ENCODE assay signal across 10 cellular contexts in genomic region chr3:152330565-152330964, GRCh38.
DNase-seq lines count a peak whose midpoint lies in the region; ATAC-seq, FAIRE-seq and TF ChIP-seq lines count a peak whose summit lies in the region.
"Had no signal": no experiment of that assay in that cellular context is flagged by ENCODE, and none has a peak within 500 bp of the region (broad histone marks: within the 10 kb centered on the region; RNA-seq: fewer than 3 reads in every experiment).

No MANE protein-coding gene starts in this region.

- peaks cover 24% of the 10 kb centered on the region for H3K36me3 Mint-ChIP-seq in activated CD4-positive, alpha-beta memory T cell treated with anti-CD3 and anti-CD28 coated beads for 36 hours
- peaks cover 65% of the 10 kb centered on the region for H3K36me3 Mint-ChIP-seq in activated CD4-positive, alpha-beta memory T cell treated with anti-CD3 and anti-CD28 coated beads, Interleukin-2, amount 10 ng/mL, durations not matched to agents 7 days and 5 days (ENCODE audit: low read depth)

- H3K4me1 ChIP-seq in GM12878 (ENCODE audit: control insufficient read depth, insufficient read depth, low read length) (peaks cover 38% of the 10 kb centered on the region), lower lobe of right lung (peaks cover 76% of the 10 kb centered on the region), tibial artery (peaks cover 0 to 100% (median 46%) of the 10 kb centered on the region in 4 donors), mucosa of descending colon (ENCODE audit: low read depth) (peaks cover 30% of the 10 kb centered on the region)

- no peaks in the 10 kb centered on the region for H4K20me1 ChIP-seq in GM12878 (ENCODE audit: control insufficient read depth, insufficient read depth)

- H3K79me2 ChIP-seq in GM12878 (ENCODE audit: control insufficient read depth, insufficient read depth, low read length), result peaks cover 93% of the 10 kb centered on the region

- ATAC-seq in GM12878, result peak; percentile 26; the same call in 2 of the 3 replicates
- ATAC-seq in lower lobe of right lung, result no peak
- ATAC-seq in HG02642 (IDR thresholded peaks at IDR 0.05; ENCODE audit: poor library complexity, unreplicated experiment), result no peak
- ATAC-seq in mucosa of descending colon, result no peak

- H2AFZ ChIP-seq in GM12878 (ENCODE audit: control insufficient read depth, low read depth, low read length), result no peak overlapping the region

- H3K36me3 ChIP-seq in GM12878 (ENCODE audit: control insufficient read depth in 2 of 2, insufficient read depth in 2 of 2, low read length in 1 of 2), result peaks cover 2 to 15% of the 10 kb centered on the region in 2 experiments
- peaks cover 6% of the 10 kb centered on the region for H3K36me3 ChIP-seq in lower lobe of right lung
- peaks cover 4 to 15% (median 5%) of the 10 kb centered on the region in 3 donors for H3K36me3 ChIP-seq in tibial artery
- H3K36me3 ChIP-seq in mucosa of descending colon (ENCODE audit: low read depth), result no peaks in the 10 kb centered on the region

- RAD21 ChIA-PET in GM12878 (lab: Charles Lee; ENCODE audit: unreplicated experiment), result interaction anchor here (2.5 to 2.6 kb wide), 2 partner anchors 47 to 56 kb away, joined by 11 read pairs; no protein-coding TSS in a partner anchor

- H3K27me3 Mint-ChIP-seq in activated CD4-positive, alpha-beta memory T cell treated with anti-CD3 and anti-CD28 coated beads for 36 hours, result no peaks in the 10 kb centered on the region
- H3K27me3 Mint-ChIP-seq in activated CD4-positive, alpha-beta memory T cell treated with anti-CD3 and anti-CD28 coated beads, Interleukin-2, amount 10 ng/mL, durations not matched to agents 7 days and 5 days, result no peaks in the 10 kb centered on the region

- no peak for TF ChIP-seq CTCF in GM12878 (IDR thresholded peaks at IDR 0.05 in 2 of 3, conservative IDR thresholded peaks at IDR 0.05 in 1 of 3; ENCODE audit: control insufficient read depth in 2 of 3, extremely low read depth in 1 of 3, insufficient read depth in 1 of 3, low read depth in 3 of 3, low read length in 3 of 3)
- TF ChIP-seq CTCF in lower lobe of right lung (IDR thresholded peaks at IDR 0.05), result no peak
- no peak for TF ChIP-seq CTCF in tibial artery (IDR thresholded peaks at IDR 0.05)
- TF ChIP-seq CTCF in mucosa of descending colon (IDR thresholded peaks at IDR 0.05), result no peak

- H3K9me3 ChIP-seq in GM12878 (replicated peaks; ENCODE audit: control insufficient read depth, insufficient read depth, low read length), result peaks cover 8% of the 10 kb centered on the region; the same call in 2 of the 3 replicates
- no peaks in the 10 kb centered on the region for H3K9me3 ChIP-seq in lower lobe of right lung
- no peaks in the 10 kb centered on the region for H3K9me3 ChIP-seq in tibial artery
- no peaks in the 10 kb centered on the region for H3K9me3 ChIP-seq in mucosa of descending colon

- H3K4me3 Mint-ChIP-seq in activated CD4-positive, alpha-beta memory T cell treated with anti-CD3 and anti-CD28 coated beads for 36 hours, result no peak overlapping the region
- no peak overlapping the region for H3K4me3 Mint-ChIP-seq in activated CD4-positive, alpha-beta memory T cell treated with anti-CD3 and anti-CD28 coated beads, Interleukin-2, amount 10 ng/mL, durations not matched to agents 7 days and 5 days

- 10% methylated on average over 1 of the region's 1 CpG for WGBS in GM12878 (ENCODE audit: insufficient coverage, insufficient replicate concordance, low lambda C conversion rate, missing lambda C conversion rate)

- H3K27ac Mint-ChIP-seq in activated CD4-positive, alpha-beta memory T cell treated with anti-CD3 and anti-CD28 coated beads for 36 hours, result peak overlapping the region; percentile 21
- no peak overlapping the region for H3K27ac Mint-ChIP-seq in activated CD4-positive, alpha-beta memory T cell treated with anti-CD3 and anti-CD28 coated beads, Interleukin-2, amount 10 ng/mL, durations not matched to agents 7 days and 5 days

- H3K9me3 Mint-ChIP-seq in activated CD4-positive, alpha-beta memory T cell treated with anti-CD3 and anti-CD28 coated beads for 36 hours, result peaks cover 5% of the 10 kb centered on the region
- H3K9me3 Mint-ChIP-seq in activated CD4-positive, alpha-beta memory T cell treated with anti-CD3 and anti-CD28 coated beads, Interleukin-2, amount 10 ng/mL, durations not matched to agents 7 days and 5 days, result no peaks in the 10 kb centered on the region

- no peak for TF ChIP-seq EP300 in GM12878 (IDR thresholded peaks at IDR 0.05; ENCODE audit: borderline replicate concordance in 1 of 2, control insufficient read depth in 1 of 2, low read depth in 2 of 2, low read length in 2 of 2)

- intact Hi-C loops in activated CD4-positive, alpha-beta memory T cell treated with anti-CD3 and anti-CD28 coated beads for 36 hours (cut with micrococcal nuclease), result loop anchor here (2.0 kb wide), 2 partner anchors 28 to 52 kb away; no protein-coding TSS in a partner anchor
- intact Hi-C loops in GM12878 (cut with micrococcal nuclease; ENCODE audit: unreplicated experiment), result no loop called here
- intact Hi-C loops in lower lobe of right lung (cut with DNase I), result no loop called here
- intact Hi-C loops in tibial artery (cut with DNase I; ENCODE audit: low total_unique reads), result no loop called here
- intact Hi-C loops in mucosa of descending colon (cut with DNase I, micrococcal nuclease), result no loop called here

- POLR2A ChIA-PET in activated CD4-positive, alpha-beta memory T cell treated with anti-CD3 and anti-CD28 coated beads for 36 hours (lab: Charles Lee), result interaction anchor here (1.2 kb wide), 2 partner anchors 21 to 57 kb away, joined by 3 to 4 read pairs; no protein-coding TSS in a partner anchor
- POLR2A ChIA-PET in activated CD4-positive, alpha-beta memory T cell treated with anti-CD3 and anti-CD28 coated beads, Interleukin-2, amount 10 ng/mL, durations not matched to agents 7 days and 5 days (lab: Charles Lee), result no interaction called here
- POLR2A ChIA-PET in GM12878 (lab: Charles Lee), result no interaction called here

- no peak for TF ChIP-seq POLR2A in GM12878 (IDR thresholded peaks at IDR 0.05; ENCODE audit: low read depth, low read length)

- DNase-seq in activated CD4-positive, alpha-beta memory T cell treated with anti-CD3 and anti-CD28 coated beads for 36 hours, result no peak
- no peak for DNase-seq in activated CD4-positive, alpha-beta memory T cell treated with anti-CD3 and anti-CD28 coated beads, Interleukin-2, amount 10 ng/mL, durations not matched to agents 7 days and 5 days
- DNase-seq in GM12878 (ENCODE audit: low read depth, low spot score) (no peak), lower lobe of right lung (no peak), tibial artery (no peak), mucosa of descending colon (no peak)
- no peak for DNase-seq in effector CD4-positive, alpha-beta T cell
- DNase-seq: NCI-H146; stimulated activated CD4-positive, alpha-beta T cell treated with anti-CD3 and anti-CD28 coated beads, Interleukin-4, amount 100 ng/mL, for 24 hours had no signal

- SMC1A ChIA-PET in GM12878 (lab: Charles Lee; ENCODE audit: uncharacterized antibody, unreplicated experiment), result interaction anchor here (2.9 to 3.5 kb wide), 3 partner anchors 11 to 33 kb away, joined by 11 to 25 read pairs (median 12); no protein-coding TSS in a partner anchor

- no peak overlapping the region for H3K27ac ChIP-seq in GM12878 (ENCODE audit: control insufficient read depth, insufficient read depth)
- H3K27ac ChIP-seq in lower lobe of right lung, result peak overlapping the region; percentile 14
- H3K27ac ChIP-seq in tibial artery, result peak overlapping the region; percentile 74 to 75

- H3K4me3 ChIP-seq in GM12878 (no peak overlapping the region), lower lobe of right lung (no peak overlapping the region), tibial artery (no peak overlapping the region), mucosa of descending colon (no peak overlapping the region)

- in situ Hi-C loops in GM12878 (cut with MboI), result no loop called here

- H3K4me2 ChIP-seq in GM12878 (ENCODE audit: control insufficient read depth, insufficient read depth), result no peak overlapping the region

- CTCF ChIA-PET in activated CD4-positive, alpha-beta memory T cell treated with anti-CD3 and anti-CD28 coated beads for 36 hours (lab: Charles Lee), result interaction anchor here (2.1 to 4.1 kb wide), 2 partner anchors 21 to 113 kb away, joined by 4 to 19 read pairs; no protein-coding TSS in a partner anchor
- CTCF ChIA-PET in activated CD4-positive, alpha-beta memory T cell treated with anti-CD3 and anti-CD28 coated beads, Interleukin-2, amount 10 ng/mL, durations not matched to agents 7 days and 5 days (lab: Charles Lee), result no interaction called here
- CTCF ChIA-PET in GM12878 (lab: Yijun Ruan, JAX), result interaction anchor here (0.8 kb wide), 1 partner anchor 9 kb away, joined by 3 read pairs; no protein-coding TSS in a partner anchor

- no peak for TF ChIP-seq RAD21 in GM12878 (IDR thresholded peaks at IDR 0.05; ENCODE audit: insufficient read depth, low read depth, low read length)

- BruUV-seq in GM12878 (replicated peaks; lab: Mats Ljungman, UMichigan), result no TSS peak

- peaks cover 87% of the 10 kb centered on the region for H3K4me1 Mint-ChIP-seq in activated CD4-positive, alpha-beta memory T cell treated with anti-CD3 and anti-CD28 coated beads for 36 hours (ENCODE audit: low read depth)
- H3K4me1 Mint-ChIP-seq in activated CD4-positive, alpha-beta memory T cell treated with anti-CD3 and anti-CD28 coated beads, Interleukin-2, amount 10 ng/mL, durations not matched to agents 7 days and 5 days, result peaks cover 81% of the 10 kb centered on the region

- H3K9ac ChIP-seq in GM12878 (ENCODE audit: control insufficient read depth, insufficient read depth, low read length), result no peak overlapping the region

- FAIRE-seq in GM12878 (lab: Jason Lieb, UNC), result no peak

- no peaks in the 10 kb centered on the region for H3K27me3 ChIP-seq in GM12878 (replicated peaks in 1 of 2; ENCODE audit: control insufficient read depth in 2 of 2, insufficient read depth in 2 of 2, low read length in 1 of 2)
- no peaks in the 10 kb centered on the region for H3K27me3 ChIP-seq in lower lobe of right lung (ENCODE audit: low read depth)
- H3K27me3 ChIP-seq in tibial artery, result no peaks in the 10 kb centered on the region

TF ChIP-seq in GM12878, 131 proteins besides CTCF, POLR2A, EP300 and RAD21:
- no peak for TF ChIP-seq ZNF24 (IDR thresholded peaks at IDR 0.05)
TF ChIP-seq in GM12878: peak in this region for 0.
